Comparison of ENCODE assay signal across 14 cellular contexts in the genomic region with DNA sequence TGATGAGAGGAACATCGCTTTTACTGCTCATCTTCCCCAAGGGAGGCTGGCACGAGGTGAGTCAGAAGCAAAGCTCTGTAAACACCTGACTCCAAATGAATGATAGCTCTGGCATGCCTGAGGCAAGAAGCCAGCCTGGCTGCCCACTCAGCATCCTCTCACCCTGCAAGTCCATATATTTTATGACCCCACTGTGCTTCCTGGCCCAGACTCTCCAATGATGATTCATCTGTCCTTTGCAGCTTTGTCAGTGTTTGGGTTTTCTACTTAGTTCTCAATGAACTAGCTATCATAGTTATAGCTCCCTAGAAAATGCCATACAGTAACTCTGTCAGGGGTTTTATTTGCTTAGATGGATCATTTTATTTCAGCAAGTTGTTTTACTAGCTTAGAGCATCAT. TPM values are rescaled to one million over a fixed set of nuclear protein-coding genes. Genes with fewer than 3 reads are reported as not detected.
DNase-seq lines count a peak whose midpoint lies in the region; ATAC-seq lines count a peak whose summit lies in the region.
"Had no signal": no experiment of that assay in that cellular context is flagged by ENCODE, and none has a peak within 500 bp of the region (broad histone marks: within the 10 kb centered on the region; RNA-seq: fewer than 3 reads in every experiment).

No MANE protein-coding gene starts in this region.

- ATAC-seq in HG03571 (IDR thresholded peaks at IDR 0.05; ENCODE audit: unreplicated experiment) (no peak), Right ventricle myocardium inferior (no peak), HG03378 (IDR thresholded peaks at IDR 0.05; ENCODE audit: unreplicated experiment) (no peak), GM19328 (IDR thresholded peaks at IDR 0.05; ENCODE audit: unreplicated experiment) (no peak)
- ATAC-seq: gastroesophageal sphincter had no signal

- intact Hi-C loops in Right ventricle myocardium inferior (cut with DNase I), result no loop called here

- DNase-seq in DMS53 treated with DMSO at 0.1 percent for 48 hours (lab: John Stamatoyannopoulos, UW; ENCODE audit: unreplicated experiment) (peak; percentile 68), HT1080 (ENCODE audit: low read depth) (peak; percentile 97), astrocyte of the hippocampus (ENCODE audit: low read depth, low spot score) (peak; percentile 17), kidney tubule cell (ENCODE audit: low spot score) (peak; percentile 94), Right ventricle myocardium inferior (ENCODE audit: missing footprints) (no peak)
- DNase-seq: Calu3, cortex of kidney, left ventricle myocardium inferior, NCI-H1930, T-helper 9 cell had no signal

RNA-seq across cellular contexts. Expression of gene FSTL4, which starts 52.1 kb away (rescaled TPM):
- total RNA-seq in HT1080 (2014; rRNA removed; shearing (Covaris generic)), result 0.30 and 0.47 TPM in 2 replicates
- 0.01 TPM in 1 of 2 replicates, not detected in the other for polyA plus RNA-seq in HT1080 (2015; cell fraction: cytosol; rRNA removed)
- 0.12 TPM in 1 of 2 replicates, not detected in the other for polyA plus RNA-seq in HT1080 (2015; cell fraction: nucleus; rRNA removed)
- not detected for total RNA-seq in Right ventricle myocardium inferior
- total RNA-seq: Calu3, left ventricle myocardium inferior had no signal
